Comparison of ENCODE assay signal across 8 cellular contexts in genomic region chr17:81519284-81520020, GRCh38. TPM values are rescaled to one million over a fixed set of nuclear protein-coding genes. Genes with fewer than 3 reads are reported as not detected.
DNase-seq lines count a peak whose midpoint lies in the region; TF ChIP-seq lines count a peak whose summit lies in the region.

No MANE protein-coding gene starts in this region.

- no peak overlapping the region for H3K27ac Mint-ChIP-seq in brain

- TF ChIP-seq CTCF in brain (conservative IDR thresholded peaks at IDR 0.05) = peak; percentile 28 to 68

- H3K27me3 Mint-ChIP-seq in brain = peaks cover 20% of the 10 kb centered on the region

- no peaks in the 10 kb centered on the region for H3K9me3 Mint-ChIP-seq in brain

- DNase-seq in NCI-H2227 (lab: John Stamatoyannopoulos, UW; ENCODE audit: unreplicated experiment) (peak; percentile 58), NCI-H2227 treated with DMSO at 0.1 percent for 48 hours (lab: John Stamatoyannopoulos, UW) (no peak), T follicular helper cell (ENCODE audit: low read depth) (peak; percentile 64), kidney tubule cell (ENCODE audit: low spot score) (peak; percentile 87), mucosa of gallbladder (ENCODE audit: low spot score) (no peak), middle frontal gyrus (ENCODE audit: extremely low spot score, low spot score) (no peak)
- DNase-seq in stimulated activated CD8-positive, alpha-beta memory T cell treated with anti-CD3 and anti-CD28 coated beads, Interleukin-15, amount 100 ng/mL, for 1 hour (ENCODE audit: low read depth) = peak; percentile 35

- H3K4me3 Mint-ChIP-seq in brain = peak overlapping the region in 1 of 5 experiments; percentile 48

- peaks cover 63% of the 10 kb centered on the region for H3K4me1 Mint-ChIP-seq in brain

- no peaks in the 10 kb centered on the region for H3K36me3 Mint-ChIP-seq in brain

RNA-seq across cellular contexts. Expression of gene ACTG1, which starts 6.9 kb away (rescaled TPM):
- polyA plus RNA-seq in brain (ENCODE audit: insufficient read depth, low read depth, low replicate concordance) = 5,204 TPM
- total RNA-seq in mucosa of gallbladder = 2,344 TPM

RNA-seq across cellular contexts. Expression of gene FSCN2, which starts 8.7 kb away (rescaled TPM):
- polyA plus RNA-seq in brain (ENCODE audit: insufficient read depth, low read depth, low replicate concordance) = 1.3 TPM
- 1.4 TPM for total RNA-seq in mucosa of gallbladder

RNA-seq across cellular contexts. Expression of gene FAAP100, which starts 32.7 kb away (rescaled TPM):
- 25.8 TPM for polyA plus RNA-seq in brain (ENCODE audit: insufficient read depth, low read depth, low replicate concordance)
- total RNA-seq in mucosa of gallbladder = 37.0 TPM

Comparison
In these comparisons a context has a peak if more than half of its experiments do, and no peak if none do; other contexts are left out.
1. DNase-seq: peak in NCI-H2227 (single experiment), T follicular helper cell (single experiment), kidney tubule cell (single experiment) and stimulated activated CD8-positive, alpha-beta memory T cell treated with anti-CD3 and anti-CD28 coated beads, Interleukin-15, amount 100 ng/mL, for 1 hour (single experiment); none in NCI-H2227 treated with DMSO at 0.1 percent for 48 hours (single experiment), mucosa of gallbladder (single experiment) and middle frontal gyrus (single experiment).